1 cellular context compared by ENCODE assay signal in genomic region chr5:141637693-141638419, GRCh38.
TF ChIP-seq lines count a peak whose summit lies in the region.

No MANE protein-coding gene starts in this region.

TF ChIP-seq in GM23338, 12 proteins besides CTCF, POLR2A, EP300 and RAD21 (continued from another document):
- no peak for TF ChIP-seq ZNF462 (CRISPR knock-in tag; IDR thresholded peaks at IDR 0.05)
- TF ChIP-seq ZNF114 (CRISPR knock-in tag; IDR thresholded peaks at IDR 0.05) = no peak
- TF ChIP-seq NANOG (IDR thresholded peaks at IDR 0.05; ENCODE audit: borderline replicate concordance) = no peak
- peak; percentile 63 for TF ChIP-seq CREB1 (CRISPR knock-in tag; IDR thresholded peaks at IDR 0.05; ENCODE audit: low read depth)
